ENCODE assay signal across 20 cellular contexts in the genomic region with DNA sequence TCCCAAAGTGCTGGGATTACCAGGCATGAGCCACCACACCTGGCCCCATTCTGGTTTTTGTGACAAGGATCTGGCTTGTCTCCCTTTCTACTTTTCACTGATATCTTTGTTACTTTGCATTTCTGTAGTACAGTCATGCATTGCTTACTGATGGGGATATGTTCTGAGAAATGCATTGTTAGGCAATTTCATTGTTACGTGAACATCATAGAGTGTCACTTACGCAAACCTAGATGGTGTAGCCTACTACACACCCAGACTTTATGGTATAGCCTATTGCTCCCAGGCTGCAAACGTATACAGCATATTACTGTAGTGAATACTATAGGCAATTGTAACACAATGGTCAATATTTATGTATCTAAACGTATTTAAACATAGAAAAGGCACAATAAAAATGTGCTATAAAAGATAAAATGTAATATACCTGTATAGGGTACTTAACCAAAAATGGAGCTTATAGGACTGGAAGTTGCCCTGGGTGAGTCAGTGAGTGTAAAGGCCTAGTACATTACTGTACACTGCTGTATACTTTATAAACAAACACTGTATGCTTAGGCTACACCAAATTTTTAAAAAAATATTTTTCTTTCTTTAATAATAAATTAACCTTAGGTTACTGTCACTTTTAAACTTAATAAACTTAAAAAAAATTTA.
"Had no signal": no experiment of that assay in that cellular context is flagged by ENCODE, and none has a peak within 500 bp of the region (broad histone marks: within the 10 kb centered on the region; RNA-seq: fewer than 3 reads in every experiment).

No MANE protein-coding gene starts in this region.

- ATAC-seq: gastroesophageal sphincter; left cardiac atrium; left ventricle myocardium superior; naive thymus-derived CD8-positive, alpha-beta T cell had no signal

- H3K4me1 ChIP-seq: esophagus squamous epithelium, gastroesophageal sphincter, neural progenitor cell, right atrium auricular region had no signal

- H3K4me3 ChIP-seq: esophagus squamous epithelium, gastroesophageal sphincter, lung, neural progenitor cell, ovary, right atrium auricular region, stomach, thoracic aorta had no signal

- H3K9me3 ChIP-seq: esophagus squamous epithelium, gastroesophageal sphincter, ovary, right atrium auricular region, stomach, thoracic aorta had no signal

- DNase-seq: dermis blood vessel endothelial cell; esophagus squamous epithelium; immature natural killer cell; left cardiac atrium; left ventricle myocardium superior; naive thymus-derived CD8-positive, alpha-beta T cell; nucleus accumbens; ovary; small intestine; stimulated activated CD4-positive, alpha-beta T cell treated with anti-CD3 and anti-CD28 coated beads, Interleukin-12 subunit alpha, Interleukin-12 subunit beta, amount 100 ng/mL, for 4 hours; stimulated activated naive CD4-positive, alpha-beta T cell; stomach; substantia nigra had no signal

- H3K36me3 ChIP-seq: ovary had no signal

- H3K27ac ChIP-seq: esophagus squamous epithelium, gastroesophageal sphincter, neural progenitor cell, ovary, right atrium auricular region, stomach, thoracic aorta had no signal

- H3K9ac ChIP-seq: neural progenitor cell had no signal

- FAIRE-seq: keratinocyte, small intestine, urothelium cell line had no signal
